In the genomic region with DNA sequence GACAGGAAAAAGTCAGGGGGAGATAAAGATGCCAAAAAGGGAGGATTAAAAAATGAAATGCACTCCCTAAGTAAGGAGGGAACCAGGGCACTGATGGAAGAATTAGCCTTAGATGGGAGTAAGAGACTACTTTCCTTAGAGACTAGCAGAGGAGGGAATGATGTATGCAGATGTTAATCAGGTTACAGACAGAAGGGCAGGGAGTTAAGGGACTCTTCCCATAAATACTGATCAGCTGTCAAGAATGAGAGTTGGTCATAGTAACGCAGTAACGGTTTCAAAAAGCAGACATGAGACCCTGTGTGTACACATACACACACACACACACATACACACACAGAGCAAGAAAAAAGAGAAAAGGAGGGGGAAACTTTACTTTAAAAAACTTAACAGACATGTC, we compare ENCODE assay signal across 18 cellular contexts.
"Had no signal": no experiment of that assay in that cellular context is flagged by ENCODE, and none has a peak within 500 bp of the region (broad histone marks: within the 10 kb centered on the region; RNA-seq: fewer than 3 reads in every experiment).

No MANE protein-coding gene starts in this region.

- ATAC-seq: foreskin keratinocyte had no signal

- H3K4me1 Mint-ChIP-seq: central memory CD8-positive, alpha-beta T cell; nephron had no signal

- H3K27ac ChIP-seq: coronary artery, esophagus muscularis mucosa, foreskin keratinocyte, stomach, testis, VCaP had no signal

- H3K27me3 Mint-ChIP-seq: activated CD4-positive, alpha-beta memory T cell treated with anti-CD3 and anti-CD28 coated beads, Interleukin-2, amount 10 ng/mL, durations not matched to agents 7 days and 5 days; activated naive CD8-positive, alpha-beta T cell treated with anti-CD3 and anti-CD28 coated beads for 36 hours; activated T-cell treated with anti-CD3 and anti-CD28 coated beads, Interleukin-2, amount 50 U/mL, for 24 hours; brain; central memory CD8-positive, alpha-beta T cell had no signal

- H3K4me1 ChIP-seq: testis had no signal

- H3K4me3 ChIP-seq: coronary artery, esophagus muscularis mucosa, stomach, testis, upper lobe of left lung had no signal

- H3K4me3 Mint-ChIP-seq: activated CD4-positive, alpha-beta memory T cell treated with anti-CD3 and anti-CD28 coated beads, Interleukin-2, amount 10 ng/mL, durations not matched to agents 7 days and 5 days; activated naive CD8-positive, alpha-beta T cell treated with anti-CD3 and anti-CD28 coated beads for 36 hours; activated T-cell treated with anti-CD3 and anti-CD28 coated beads, Interleukin-2, amount 50 U/mL, for 24 hours; brain; central memory CD8-positive, alpha-beta T cell; nephron had no signal

- H3K36me3 ChIP-seq: esophagus muscularis mucosa, stomach, upper lobe of left lung had no signal

- H3K9me3 Mint-ChIP-seq: activated CD4-positive, alpha-beta memory T cell treated with anti-CD3 and anti-CD28 coated beads, Interleukin-2, amount 10 ng/mL, durations not matched to agents 7 days and 5 days; activated naive CD8-positive, alpha-beta T cell treated with anti-CD3 and anti-CD28 coated beads for 36 hours; activated T-cell treated with anti-CD3 and anti-CD28 coated beads, Interleukin-2, amount 50 U/mL, for 24 hours; central memory CD8-positive, alpha-beta T cell had no signal

- DNase-seq: activated CD4-positive, alpha-beta memory T cell treated with anti-CD3 and anti-CD28 coated beads, Interleukin-2, amount 10 ng/mL, durations not matched to agents 7 days and 5 days; activated effector memory CD4-positive, alpha-beta T cell treated with Interleukin-2 at 50 U/mL for 16 hours; activated naive CD8-positive, alpha-beta T cell treated with anti-CD3 and anti-CD28 coated beads for 36 hours; activated T-cell treated with anti-CD3 and anti-CD28 coated beads, Interleukin-2, amount 50 U/mL, for 24 hours; foreskin keratinocyte; stimulated activated CD4-positive, alpha-beta T cell treated with anti-CD3 and anti-CD28 coated beads, Interleukin-12 subunit alpha, Interleukin-12 subunit beta, amount 100 ng/mL, for 4 hours; stimulated activated CD4-positive, alpha-beta T cell treated with anti-CD3 and anti-CD28 coated beads, Interleukin-2, amount 100 ng/mL, for 24 hours; stomach; T-helper 1 cell; T1000; testis; upper lobe of left lung had no signal

- H3K27me3 ChIP-seq: esophagus muscularis mucosa, foreskin keratinocyte, stomach, testis, upper lobe of left lung had no signal

- H3K27ac Mint-ChIP-seq: activated CD4-positive, alpha-beta memory T cell treated with anti-CD3 and anti-CD28 coated beads, Interleukin-2, amount 10 ng/mL, durations not matched to agents 7 days and 5 days; activated naive CD8-positive, alpha-beta T cell treated with anti-CD3 and anti-CD28 coated beads for 36 hours; activated T-cell treated with anti-CD3 and anti-CD28 coated beads, Interleukin-2, amount 50 U/mL, for 24 hours; brain; nephron had no signal

- H3K9me3 ChIP-seq: esophagus muscularis mucosa, stomach, testis, upper lobe of left lung had no signal
